ENCODE assay signal across 1 cellular context in genomic region chr14:21236948-21237797, GRCh38.
TF ChIP-seq lines count a peak whose summit lies in the region.

No MANE protein-coding gene starts in this region.

TF ChIP-seq in endothelial cell of umbilical vein, 7 proteins besides CTCF, POLR2A, EP300 and RAD21:
- TF ChIP-seq EZH2 (IDR thresholded peaks at IDR 0.05; ENCODE audit: borderline replicate concordance, low read depth, low read length, severe bottlenecking) (no peak), GATA2 (IDR thresholded peaks at IDR 0.05; ENCODE audit: insufficient read depth, insufficient read length, low read depth, low read length) (no peak), MYC (IDR thresholded peaks at IDR 0.05; ENCODE audit: low read depth, low read length) (no peak), MAX (IDR thresholded peaks at IDR 0.05; ENCODE audit: insufficient read depth, insufficient read length) (no peak), FOS (IDR thresholded peaks at IDR 0.05; ENCODE audit: borderline replicate concordance, insufficient read depth, low read length) (no peak), JUN (IDR thresholded peaks at IDR 0.05; ENCODE audit: borderline replicate concordance, insufficient read depth, insufficient read length, low read depth) (no peak), POLR2AphosphoS5 (IDR thresholded peaks at IDR 0.05; ENCODE audit: insufficient read depth, low read depth, low read length) (no peak)
TF ChIP-seq in endothelial cell of umbilical vein: peak in this region for 0.
